ENCODE assay signal across 17 cellular contexts in the genomic region with DNA sequence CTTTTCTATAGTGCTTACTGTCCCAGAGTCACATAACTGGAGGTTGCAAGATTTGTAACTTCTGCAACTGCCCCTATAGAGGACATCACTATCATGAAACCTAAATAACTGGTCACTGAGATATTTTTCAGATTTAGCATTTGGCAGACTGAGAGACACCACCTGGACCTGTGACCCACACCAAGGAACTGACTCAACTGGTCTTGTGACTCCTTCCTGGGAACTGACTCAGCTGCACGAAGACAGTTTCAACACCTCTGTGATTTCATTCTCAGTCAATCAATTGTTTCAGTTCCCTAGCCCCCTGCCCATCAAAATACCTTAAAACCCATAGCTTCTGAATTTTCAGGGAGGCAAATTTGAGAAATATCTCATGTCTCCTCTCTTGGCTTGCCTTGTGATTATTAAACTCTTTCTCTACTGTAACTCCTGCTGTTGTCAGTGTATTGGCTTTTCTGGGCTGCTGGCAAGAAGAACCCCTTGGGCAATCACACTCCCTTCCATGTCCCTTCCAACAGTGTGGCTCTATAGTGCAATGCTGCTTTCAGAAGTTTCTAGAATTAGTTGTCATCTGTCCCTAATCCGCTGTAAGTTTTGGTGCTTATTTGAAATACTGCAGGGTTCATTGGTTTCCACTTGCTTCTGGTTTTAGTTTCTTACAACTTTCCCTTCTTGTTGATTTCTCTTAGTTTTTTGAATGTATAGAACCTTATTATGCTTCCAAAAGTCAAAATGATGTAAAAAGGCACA.
DNase-seq lines count a peak whose midpoint lies in the region; ATAC-seq, FAIRE-seq and TF ChIP-seq lines count a peak whose summit lies in the region.
"Had no signal": no experiment of that assay in that cellular context is flagged by ENCODE, and none has a peak within 500 bp of the region (broad histone marks: within the 10 kb centered on the region; RNA-seq: fewer than 3 reads in every experiment).

No MANE protein-coding gene starts in this region.

- CTCF ChIA-PET in MCF 10A (lab: Yijun Ruan, JAX) = no interaction called here

- H3K27me3 ChIP-seq in breast epithelium = no peaks in the 10 kb centered on the region

- intact Hi-C loops in MCF 10A (cut with micrococcal nuclease) = no loop called here
- intact Hi-C loops in breast epithelium (cut with DNase I; ENCODE audit: low total_unique reads) = no loop called here

- peaks cover 11% of the 10 kb centered on the region for H3K9me3 Mint-ChIP-seq in MCF 10A (ENCODE audit: unreplicated experiment)
- H3K9me3 Mint-ChIP-seq in stimulated activated naive B cell treated with anti-CD40 and anti-IgM and Interleukin-4, amounts not matched to agents 10 μg/mL and 1 μg/mL and 100 μg/mL, for 72 hours = peaks cover 3 to 14% of the 10 kb centered on the region in 2 donors
- H3K9me3 Mint-ChIP-seq in endothelial cell (ENCODE audit: unreplicated experiment) = no peaks in the 10 kb centered on the region

- TF ChIP-seq CTCF in MCF 10A (IDR thresholded peaks at IDR 0.05; ENCODE audit: unreplicated experiment) (no peak), breast epithelium (IDR thresholded peaks at IDR 0.05) (no peak), endothelial cell (IDR thresholded peaks at IDR 0.05; ENCODE audit: unreplicated experiment) (no peak)

- H3K4me3 ChIP-seq in breast epithelium = no peak overlapping the region
- H3K4me3 ChIP-seq: thoracic aorta had no signal

- H3K27me3 Mint-ChIP-seq in MCF 10A (ENCODE audit: insufficient read depth, unreplicated experiment) (no peaks in the 10 kb centered on the region), endothelial cell (ENCODE audit: unreplicated experiment) (no peaks in the 10 kb centered on the region)
- H3K27me3 Mint-ChIP-seq in stimulated activated naive B cell treated with anti-CD40 and anti-IgM and Interleukin-4, amounts not matched to agents 10 μg/mL and 1 μg/mL and 100 μg/mL, for 72 hours = peaks cover 1 to 12% of the 10 kb centered on the region in 2 donors

- H3K36me3 ChIP-seq in breast epithelium = no peaks in the 10 kb centered on the region
- H3K36me3 ChIP-seq: thoracic aorta had no signal

- H3K9me3 ChIP-seq in breast epithelium = no peaks in the 10 kb centered on the region
- H3K9me3 ChIP-seq: thoracic aorta had no signal

- H3K27ac ChIP-seq in breast epithelium = no peak overlapping the region
- H3K27ac ChIP-seq: thoracic aorta had no signal

- FAIRE-seq in RCC 7860 (lab: Jason Lieb, UNC) = no peak
- FAIRE-seq: TTC549 had no signal

- BruUV-seq in MCF 10A (replicated peaks; lab: Mats Ljungman, UMichigan) = no TSS peak

- H3K36me3 Mint-ChIP-seq in MCF 10A (ENCODE audit: insufficient read depth, unreplicated experiment) (no peaks in the 10 kb centered on the region), endothelial cell (ENCODE audit: low read depth, unreplicated experiment) (no peaks in the 10 kb centered on the region)
- H3K36me3 Mint-ChIP-seq in stimulated activated naive B cell treated with anti-CD40 and anti-IgM and Interleukin-4, amounts not matched to agents 10 μg/mL and 1 μg/mL and 100 μg/mL, for 72 hours = no peaks in the 10 kb centered on the region
- H3K36me3 Mint-ChIP-seq: mesothelial cell of epicardium had no signal

- no peaks in the 10 kb centered on the region for H3K4me1 ChIP-seq in breast epithelium

- POLR2A ChIA-PET in MCF 10A (lab: Yijun Ruan, JAX) = interaction anchor here (0.6 kb wide), 1 partner anchor 127 kb away, joined by 3 read pairs; no protein-coding TSS in a partner anchor

- peaks cover 21% of the 10 kb centered on the region for H3K4me1 Mint-ChIP-seq in MCF 10A (ENCODE audit: insufficient read depth, unreplicated experiment)
- peaks cover 3 to 6% of the 10 kb centered on the region in 2 donors for H3K4me1 Mint-ChIP-seq in stimulated activated naive B cell treated with anti-CD40 and anti-IgM and Interleukin-4, amounts not matched to agents 10 μg/mL and 1 μg/mL and 100 μg/mL, for 72 hours
- H3K4me1 Mint-ChIP-seq in endothelial cell (ENCODE audit: unreplicated experiment) = peaks cover 2% of the 10 kb centered on the region
- H3K4me1 Mint-ChIP-seq: mesothelial cell of epicardium had no signal

- no peak overlapping the region for H3K4me3 Mint-ChIP-seq in MCF 10A (ENCODE audit: unreplicated experiment)
- H3K4me3 Mint-ChIP-seq in stimulated activated naive B cell treated with anti-CD40 and anti-IgM and Interleukin-4, amounts not matched to agents 10 μg/mL and 1 μg/mL and 100 μg/mL, for 72 hours = no peak overlapping the region
- H3K4me3 Mint-ChIP-seq in endothelial cell (ENCODE audit: unreplicated experiment) = no peak overlapping the region
- H3K4me3 Mint-ChIP-seq: mesothelial cell of epicardium had no signal

- H3K27ac Mint-ChIP-seq in MCF 10A (ENCODE audit: low read depth, unreplicated experiment) (peak overlapping the region; percentile 37), endothelial cell (ENCODE audit: unreplicated experiment) (no peak overlapping the region)
- peak overlapping the region; percentile 34 for H3K27ac Mint-ChIP-seq in stimulated activated naive B cell treated with anti-CD40 and anti-IgM and Interleukin-4, amounts not matched to agents 10 μg/mL and 1 μg/mL and 100 μg/mL, for 72 hours
- H3K27ac Mint-ChIP-seq: mesothelial cell of epicardium had no signal

- no peak for TF ChIP-seq POLR2A in breast epithelium (IDR thresholded peaks at IDR 0.05)

- peak; percentile 87 for ATAC-seq in HG02885 (IDR thresholded peaks at IDR 0.05; ENCODE audit: poor library complexity, unreplicated experiment)
- peak; percentile 88 to 92 for ATAC-seq in stimulated activated naive B cell treated with anti-CD40 and anti-IgM and Interleukin-4, amounts not matched to agents 10 μg/mL and 1 μg/mL and 100 μg/mL, for 72 hours (replicated peaks)

- DNase-seq in MCF 10A (ENCODE audit: unreplicated experiment) = peak; percentile 67
- no peak for DNase-seq in breast epithelium (ENCODE audit: low spot score in 2 of 2)
- DNase-seq in RCC 7860 (ENCODE audit: low spot score) = peak; percentile 19
- DNase-seq in stimulated activated naive B cell treated with anti-CD40 and anti-IgM and Interleukin-4, amounts not matched to agents 10 μg/mL and 1 μg/mL and 100 μg/mL, for 72 hours = peak; percentile 18
- DNase-seq in NCI-H2107 (lab: John Stamatoyannopoulos, UW) = no peak
- DNase-seq in endothelial cell (ENCODE audit: low spot score) = no peak
- DNase-seq in activated gamma-delta T cell treated with Interleukin-2 at 50 U/mL for 16 hours = no peak
- DNase-seq: activated CD8-positive, alpha-beta memory T cell treated with anti-CD3 and anti-CD28 coated beads, Interleukin-2, amount 50 U/mL, for 4 hours; amniotic stem cell; DND-41; head of caudate nucleus; NCI-H2081 treated with DMSO at 0.1 percent for 48 hours; posterior cingulate gyrus had no signal

Comparison
In these comparisons a context has a peak if more than half of its experiments do, and no peak if none do; other contexts are left out.
1. DNase-seq: peak in MCF 10A (single experiment), RCC 7860 (single experiment) and stimulated activated naive B cell treated with anti-CD40 and anti-IgM and Interleukin-4, amounts not matched to agents 10 μg/mL and 1 μg/mL and 100 μg/mL, for 72 hours (single experiment); none in breast epithelium (0 of 2), NCI-H2107 (single experiment), endothelial cell (single experiment) and activated gamma-delta T cell treated with Interleukin-2 at 50 U/mL for 16 hours (single experiment).